8 cellular contexts compared by ENCODE assay signal in the genomic region with DNA sequence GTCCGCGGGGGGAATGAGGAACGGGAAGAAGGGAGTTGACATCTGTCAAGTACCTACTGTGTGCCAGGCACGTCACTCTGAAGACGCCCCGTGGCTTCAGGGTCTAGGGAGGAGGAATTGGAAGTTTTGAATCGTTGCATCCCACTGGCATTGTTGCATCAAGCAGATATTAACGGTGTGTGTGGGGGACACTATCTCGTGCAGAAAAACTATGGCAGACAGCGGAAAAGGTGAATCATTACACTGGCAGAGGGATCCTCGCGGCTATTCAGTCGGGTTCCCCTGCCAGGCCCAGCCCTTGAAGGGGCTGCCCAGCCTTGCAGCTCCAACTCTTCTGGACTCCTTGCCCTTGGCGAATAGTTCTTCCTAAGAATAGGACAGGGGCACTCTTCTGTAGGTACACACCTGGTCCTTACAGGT. TPM values are rescaled to one million over a fixed set of nuclear protein-coding genes. Genes with fewer than 3 reads are reported as not detected.
DNase-seq lines count a peak whose midpoint lies in the region; ATAC-seq and TF ChIP-seq lines count a peak whose summit lies in the region.

No MANE protein-coding gene starts in this region.

- peaks cover 12% of the 10 kb centered on the region for H3K4me1 Mint-ChIP-seq in CD8-positive, alpha-beta T cell (ENCODE audit: low read depth)
- H3K4me1 Mint-ChIP-seq in neural progenitor cell, result peaks cover 29% of the 10 kb centered on the region

- peak overlapping the region; percentile 75 for H2AFZ ChIP-seq in neural progenitor cell (replicated peaks)

- intact Hi-C loops in CD8-positive, alpha-beta T cell (cut with DNase I, micrococcal nuclease), result loop anchor here in 1 of 2 experiments (5.0 kb wide), 1 partner anchor 80 kb away; no protein-coding TSS in a partner anchor

- no peak for ATAC-seq in CD8-positive, alpha-beta T cell
- no peak for ATAC-seq in HG03135 (IDR thresholded peaks at IDR 0.05; ENCODE audit: unreplicated experiment)

- POLR2A ChIA-PET in CD8-positive, alpha-beta T cell (lab: Charles Lee), result no interaction called here

- peak overlapping the region; percentile 90 for H3K4me2 ChIP-seq in neural progenitor cell

- no peak overlapping the region for H3K27ac ChIP-seq in CD8-positive, alpha-beta T cell (ENCODE audit: low read depth, low read length)
- H3K27ac ChIP-seq in duodenal mucosa (ENCODE audit: low read depth, low read length) (no peak overlapping the region), neural progenitor cell (no peak overlapping the region)

- H4K20me1 ChIP-seq in neural progenitor cell (ENCODE audit: low read depth), result peaks cover 30% of the 10 kb centered on the region

- H3K4me1 ChIP-seq in CD8-positive, alpha-beta T cell (ENCODE audit: insufficient read depth, low read length), result peaks cover 9% of the 10 kb centered on the region
- peaks cover 11 to 14% of the 10 kb centered on the region in 2 donors for H3K4me1 ChIP-seq in duodenal mucosa (ENCODE audit: control insufficient read depth in 1 of 2, insufficient read depth in 2 of 2, low read length in 2 of 2)
- peaks cover 24% of the 10 kb centered on the region for H3K4me1 ChIP-seq in neural progenitor cell

- TF ChIP-seq POLR2A in NB4 (IDR thresholded peaks at IDR 0.05; ENCODE audit: extremely low read depth, insufficient read length), result no peak

- no peak for DNase-seq in CD8-positive, alpha-beta T cell
- DNase-seq in NB4 (ENCODE audit: low read depth) (no peak), neural progenitor cell (ENCODE audit: low spot score) (no peak), KBM-7 (no peak), occipital lobe (lab: John Stamatoyannopoulos, UW) (no peak)
- DNase-seq in effector CD4-positive, alpha-beta T cell, result no peak

- no peaks in the 10 kb centered on the region for H3K9me3 ChIP-seq in CD8-positive, alpha-beta T cell (ENCODE audit: low read length)
- H3K9me3 ChIP-seq in duodenal mucosa (ENCODE audit: control insufficient read depth in 1 of 2, low read length in 2 of 2) (no peaks in the 10 kb centered on the region), neural progenitor cell (ENCODE audit: low read depth) (no peaks in the 10 kb centered on the region)

- TF ChIP-seq CTCF in CD8-positive, alpha-beta T cell (IDR thresholded peaks at IDR 0.05), result no peak
- TF ChIP-seq CTCF in NB4 (IDR thresholded peaks at IDR 0.05; ENCODE audit: low read depth, low read length) (no peak), neural progenitor cell (IDR thresholded peaks at IDR 0.05) (no peak)

- peaks cover 2% of the 10 kb centered on the region for H3K36me3 Mint-ChIP-seq in CD8-positive, alpha-beta T cell
- peaks cover 7% of the 10 kb centered on the region for H3K36me3 Mint-ChIP-seq in neural progenitor cell

- CTCF ChIA-PET in CD8-positive, alpha-beta T cell (lab: Charles Lee), result interaction anchor here (0.8 to 3.8 kb wide), 4 partner anchors 35 to 96 kb away, joined by 3 to 19 read pairs (median 5); no protein-coding TSS in a partner anchor

- in situ Hi-C loops in KBM-7 (cut with MboI; ENCODE audit: low pct_unique_long_range_greater_than_20kb, low sequenced_read_pairs), result no loop called here

- H3K27ac Mint-ChIP-seq in CD8-positive, alpha-beta T cell, result no peak overlapping the region
- H3K27ac Mint-ChIP-seq in neural progenitor cell, result no peak overlapping the region

- H3K9ac ChIP-seq in duodenal mucosa (ENCODE audit: low read depth in 1 of 2, low read length in 2 of 2) (no peak overlapping the region), neural progenitor cell (no peak overlapping the region)

- peak overlapping the region; percentile 48 for H3K4me3 ChIP-seq in CD8-positive, alpha-beta T cell (ENCODE audit: low read depth, low read length)
- H3K4me3 ChIP-seq in NB4 (ENCODE audit: low read depth, low read length), result peak overlapping the region; percentile 54
- H3K4me3 ChIP-seq in duodenal mucosa (ENCODE audit: low read depth in 1 of 2, low read length in 2 of 2), result peak overlapping the region; percentile 61 to 76
- H3K4me3 ChIP-seq in neural progenitor cell, result peak overlapping the region; percentile 69

- H3K27me3 Mint-ChIP-seq in CD8-positive, alpha-beta T cell (ENCODE audit: low read depth), result peaks cover 32% of the 10 kb centered on the region
- H3K27me3 Mint-ChIP-seq in neural progenitor cell (ENCODE audit: insufficient read depth, low read depth), result peaks cover 3% of the 10 kb centered on the region

- no peaks in the 10 kb centered on the region for H3K9me3 Mint-ChIP-seq in CD8-positive, alpha-beta T cell
- H3K9me3 Mint-ChIP-seq in neural progenitor cell, result no peaks in the 10 kb centered on the region

- peak overlapping the region; percentile 81 for H3K4me3 Mint-ChIP-seq in CD8-positive, alpha-beta T cell
- peak overlapping the region; percentile 85 for H3K4me3 Mint-ChIP-seq in neural progenitor cell

- H3K36me3 ChIP-seq in CD8-positive, alpha-beta T cell (ENCODE audit: insufficient read depth, low read length), result no peaks in the 10 kb centered on the region
- no peaks in the 10 kb centered on the region for H3K36me3 ChIP-seq in duodenal mucosa (ENCODE audit: control insufficient read depth in 1 of 2, insufficient read depth in 2 of 2, low read length in 2 of 2)
- no peaks in the 10 kb centered on the region for H3K36me3 ChIP-seq in neural progenitor cell

- H3F3A ChIP-seq in neural progenitor cell (ENCODE audit: low read depth), result peaks cover 26% of the 10 kb centered on the region

- peaks cover 36% of the 10 kb centered on the region for H3K79me2 ChIP-seq in neural progenitor cell (ENCODE audit: low read depth)

- peaks cover 10% of the 10 kb centered on the region for H3K27me3 ChIP-seq in CD8-positive, alpha-beta T cell (ENCODE audit: insufficient read depth, low read length)
- H3K27me3 ChIP-seq in duodenal mucosa (ENCODE audit: control insufficient read depth in 1 of 2, insufficient read depth in 2 of 2, low read length in 2 of 2), result peaks cover 0 to 12% of the 10 kb centered on the region in 2 donors
- H3K27me3 ChIP-seq in neural progenitor cell, result peaks cover 42% of the 10 kb centered on the region

RNA-seq across cellular contexts. Expression of gene KIAA1549, which starts 1.0 kb away (rescaled TPM):
- total RNA-seq in CD8-positive, alpha-beta T cell, result under 1 TPM in 1 of 2 experiments, not detected in 1; 0.06 TPM
- total RNA-seq in neural progenitor cell (ENCODE audit: low replicate concordance) (4.8 and 9.1 TPM in 2 replicates), occipital lobe (28.4 TPM)

RNA-seq across cellular contexts. Expression of gene ZC3HAV1L, which starts 53.6 kb away (rescaled TPM):
- total RNA-seq in CD8-positive, alpha-beta T cell, result under 1 TPM; 0.16 to 0.44 TPM
- total RNA-seq in neural progenitor cell (ENCODE audit: low replicate concordance), result 7.1 and 9.5 TPM in 2 replicates
- 10.8 TPM for total RNA-seq in occipital lobe
